1 cellular context compared by ENCODE assay signal in genomic region chr17:42368310-42368709, GRCh38.
TF ChIP-seq lines count a peak whose summit lies in the region.

No MANE protein-coding gene starts in this region.

TF ChIP-seq in HepG2, 621 proteins besides CTCF, POLR2A, EP300 and RAD21:
- TF ChIP-seq GFI1 (CRISPR knock-in tag; IDR thresholded peaks at IDR 0.05; ENCODE audit: borderline replicate concordance), result peak; percentile 51; the same call in 1 of the 2 replicates
- TF ChIP-seq ZNF292 (CRISPR knock-in tag; IDR thresholded peaks at IDR 0.05; ENCODE audit: borderline replicate concordance, low read depth), result 0 out of 2 replicates have a peak, but pooled peaks have one; percentile 18
- TF ChIP-seq, protein P1, sequence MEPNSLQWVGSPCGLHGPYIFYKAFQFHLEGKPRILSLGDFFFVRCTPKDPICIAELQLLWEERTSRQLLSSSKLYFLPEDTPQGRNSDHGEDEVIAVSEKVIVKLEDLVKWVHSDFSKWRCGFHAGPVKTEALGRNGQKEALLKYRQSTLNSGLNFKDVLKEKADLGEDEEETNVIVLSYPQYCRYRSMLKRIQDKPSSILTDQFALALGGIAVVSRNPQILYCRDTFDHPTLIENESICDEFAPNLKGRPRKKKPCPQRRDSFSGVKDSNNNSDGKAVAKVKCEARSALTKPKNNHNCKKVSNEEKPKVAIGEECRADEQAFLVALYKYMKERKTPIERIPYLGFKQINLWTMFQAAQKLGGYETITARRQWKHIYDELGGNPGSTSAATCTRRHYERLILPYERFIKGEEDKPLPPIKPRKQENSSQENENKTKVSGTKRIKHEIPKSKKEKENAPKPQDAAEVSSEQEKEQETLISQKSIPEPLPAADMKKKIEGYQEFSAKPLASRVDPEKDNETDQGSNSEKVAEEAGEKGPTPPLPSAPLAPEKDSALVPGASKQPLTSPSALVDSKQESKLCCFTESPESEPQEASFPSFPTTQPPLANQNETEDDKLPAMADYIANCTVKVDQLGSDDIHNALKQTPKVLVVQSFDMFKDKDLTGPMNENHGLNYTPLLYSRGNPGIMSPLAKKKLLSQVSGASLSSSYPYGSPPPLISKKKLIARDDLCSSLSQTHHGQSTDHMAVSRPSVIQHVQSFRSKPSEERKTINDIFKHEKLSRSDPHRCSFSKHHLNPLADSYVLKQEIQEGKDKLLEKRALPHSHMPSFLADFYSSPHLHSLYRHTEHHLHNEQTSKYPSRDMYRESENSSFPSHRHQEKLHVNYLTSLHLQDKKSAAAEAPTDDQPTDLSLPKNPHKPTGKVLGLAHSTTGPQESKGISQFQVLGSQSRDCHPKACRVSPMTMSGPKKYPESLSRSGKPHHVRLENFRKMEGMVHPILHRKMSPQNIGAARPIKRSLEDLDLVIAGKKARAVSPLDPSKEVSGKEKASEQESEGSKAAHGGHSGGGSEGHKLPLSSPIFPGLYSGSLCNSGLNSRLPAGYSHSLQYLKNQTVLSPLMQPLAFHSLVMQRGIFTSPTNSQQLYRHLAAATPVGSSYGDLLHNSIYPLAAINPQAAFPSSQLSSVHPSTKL (CRISPR knock-in tag; IDR thresholded peaks at IDR 0.05), result 0 out of 2 replicates have a peak, but pooled peaks have one; percentile 9
- peak; percentile 88 for TF ChIP-seq TEAD3 (CRISPR knock-in tag; optimal IDR thresholded peaks at IDR 0.05; ENCODE audit: borderline replicate concordance)
- TF ChIP-seq ZNF460 (CRISPR knock-in tag; IDR thresholded peaks at IDR 0.05; ENCODE audit: borderline replicate concordance), result peak; percentile 91
- peak; percentile 81 for TF ChIP-seq ZNF770 (CRISPR knock-in tag; IDR thresholded peaks at IDR 0.05)
- peak; percentile 59; the same call in 1 of the 2 replicates for TF ChIP-seq ZMYM3 (CRISPR knock-in tag; IDR thresholded peaks at IDR 0.05)
- TF ChIP-seq CEBPG (CRISPR knock-in tag; IDR thresholded peaks at IDR 0.05), result peak; percentile 59
